In genomic region chr4:186569533-186570192, GRCh38 we compare ENCODE assay signal across 17 cellular contexts. TPM values are rescaled to one million over a fixed set of nuclear protein-coding genes. Genes with fewer than 3 reads are reported as not detected.
DNase-seq lines count a peak whose midpoint lies in the region; ATAC-seq and TF ChIP-seq lines count a peak whose summit lies in the region.
"Had no signal": no experiment of that assay in that cellular context is flagged by ENCODE, and none has a peak within 500 bp of the region (broad histone marks: within the 10 kb centered on the region; RNA-seq: fewer than 3 reads in every experiment).

No MANE protein-coding gene starts in this region.

- CTCF ChIA-PET in CD4-positive, alpha-beta T cell (lab: Charles Lee): no interaction called here

- H2AFZ ChIP-seq in neural progenitor cell (replicated peaks): no peak overlapping the region
- H2AFZ ChIP-seq: parathyroid adenoma had no signal

- H3K4me1 ChIP-seq in left ventricle myocardium inferior: no peaks in the 10 kb centered on the region
- H3K4me1 ChIP-seq in right atrium auricular region: no peaks in the 10 kb centered on the region
- H3K4me1 ChIP-seq in neural progenitor cell: peaks cover 3% of the 10 kb centered on the region
- H3K4me1 ChIP-seq in vagina: peaks cover 13% of the 10 kb centered on the region
- H3K4me1 ChIP-seq in gastroesophageal sphincter: peaks cover 0 to 11% (median 0%) of the 10 kb centered on the region in 3 donors
- H3K4me1 ChIP-seq: parathyroid adenoma had no signal

- H3K27ac ChIP-seq in left ventricle myocardium inferior (replicated peaks) (no peak overlapping the region), right atrium auricular region (no peak overlapping the region), neural progenitor cell (no peak overlapping the region), vagina (no peak overlapping the region), gastroesophageal sphincter (no peak overlapping the region)
- H3K27ac ChIP-seq in CD4-positive, alpha-beta T cell (ENCODE audit: low read depth, low read length): no peak overlapping the region
- H3K27ac ChIP-seq: parathyroid adenoma had no signal

- H3K4me3 ChIP-seq in left ventricle myocardium inferior (peak overlapping the region; percentile 43), right atrium auricular region (peak overlapping the region in 1 of 2 donors; percentile 28), fibroblast of mammary gland (ENCODE audit: control insufficient read depth, low read depth, low read length) (peak overlapping the region; percentile 10), neural progenitor cell (no peak overlapping the region), vagina (peak overlapping the region; percentile 22 to 24), gastroesophageal sphincter (peak overlapping the region in 1 of 2 donors; percentile 30)

- H3K9ac ChIP-seq in neural progenitor cell: no peak overlapping the region
- H3K9ac ChIP-seq: parathyroid adenoma had no signal

- peak overlapping the region; percentile 53 for H3K27ac Mint-ChIP-seq in neural progenitor cell
- no peak overlapping the region for H3K27ac Mint-ChIP-seq in CD4-positive, alpha-beta T cell
- H3K27ac Mint-ChIP-seq: activated naive CD8-positive, alpha-beta T cell treated with anti-CD3 and anti-CD28 coated beads for 36 hours had no signal

- H3K9me3 ChIP-seq in left ventricle myocardium inferior (replicated peaks) (no peaks in the 10 kb centered on the region), right atrium auricular region (no peaks in the 10 kb centered on the region), neural progenitor cell (ENCODE audit: low read depth) (no peaks in the 10 kb centered on the region), vagina (no peaks in the 10 kb centered on the region), gastroesophageal sphincter (no peaks in the 10 kb centered on the region)
- no peaks in the 10 kb centered on the region for H3K9me3 ChIP-seq in CD4-positive, alpha-beta T cell (ENCODE audit: control insufficient read depth, low read length)

- no peaks in the 10 kb centered on the region for H3K9me3 Mint-ChIP-seq in neural progenitor cell
- H3K9me3 Mint-ChIP-seq in CD4-positive, alpha-beta T cell: no peaks in the 10 kb centered on the region
- H3K9me3 Mint-ChIP-seq: activated naive CD8-positive, alpha-beta T cell treated with anti-CD3 and anti-CD28 coated beads for 36 hours had no signal

- no peaks in the 10 kb centered on the region for H4K20me1 ChIP-seq in neural progenitor cell (ENCODE audit: low read depth)

- H3K27me3 Mint-ChIP-seq in neural progenitor cell (ENCODE audit: insufficient read depth, low read depth): peaks cover 6% of the 10 kb centered on the region
- no peaks in the 10 kb centered on the region for H3K27me3 Mint-ChIP-seq in CD4-positive, alpha-beta T cell

- 79 to 84% methylated on average over 2 of the region's 10 CpGs for whole genome bisulfite sequencing in gastroesophageal sphincter (ENCODE audit: low coverage in 1 of 2), 2 donors

- TF ChIP-seq CTCF in left ventricle myocardium inferior (IDR thresholded peaks at IDR 0.05; ENCODE audit: borderline replicate concordance): no peak
- no peak for TF ChIP-seq CTCF in right atrium auricular region (IDR thresholded peaks at IDR 0.05)
- no peak for TF ChIP-seq CTCF in fibroblast of mammary gland (conservative IDR thresholded peaks at IDR 0.05; ENCODE audit: control insufficient read depth, insufficient read depth, low read depth, low read length)
- TF ChIP-seq CTCF in neural progenitor cell (IDR thresholded peaks at IDR 0.05): no peak
- TF ChIP-seq CTCF in vagina (IDR thresholded peaks at IDR 0.05): no peak
- no peak for TF ChIP-seq CTCF in gastroesophageal sphincter (IDR thresholded peaks at IDR 0.05)
- TF ChIP-seq CTCF in CD4-positive, alpha-beta T cell (IDR thresholded peaks at IDR 0.05): no peak

- no peak for TF ChIP-seq POLR2A in vagina (IDR thresholded peaks at IDR 0.05)
- TF ChIP-seq POLR2A in gastroesophageal sphincter (IDR thresholded peaks at IDR 0.05): no peak

- intact Hi-C loops in left ventricle myocardium inferior (cut with micrococcal nuclease) (no loop called here), vagina (cut with DNase I) (no loop called here)
- intact Hi-C loops in CD4-positive, alpha-beta T cell (cut with DNase I, micrococcal nuclease): no loop called here

- H3K27me3 ChIP-seq in left ventricle myocardium inferior (ENCODE audit: low read depth) (peaks cover 78% of the 10 kb centered on the region), right atrium auricular region (no peaks in the 10 kb centered on the region), neural progenitor cell (no peaks in the 10 kb centered on the region), vagina (no peaks in the 10 kb centered on the region), gastroesophageal sphincter (peaks cover 23% of the 10 kb centered on the region)
- H3K27me3 ChIP-seq in CD4-positive, alpha-beta T cell (ENCODE audit: control insufficient read depth, insufficient read depth, low read length): no peaks in the 10 kb centered on the region

- no peak overlapping the region for H3K4me2 ChIP-seq in neural progenitor cell

- ATAC-seq in gastroesophageal sphincter (no peak), GM19324 (IDR thresholded peaks at IDR 0.05; ENCODE audit: low FRiP score, unreplicated experiment) (no peak)
- ATAC-seq in CD4-positive, alpha-beta T cell (ENCODE audit: poor library complexity): no peak
- ATAC-seq: activated CD4-positive, CD25-positive, alpha-beta regulatory T cell treated with anti-CD3 and anti-CD28 coated beads, Interleukin-2, amount 50 U/mL, for 24 hours had no signal

- POLR2A ChIA-PET in CD4-positive, alpha-beta T cell (lab: Charles Lee): no interaction called here

- H3K4me3 Mint-ChIP-seq in neural progenitor cell: no peak overlapping the region
- no peak overlapping the region for H3K4me3 Mint-ChIP-seq in CD4-positive, alpha-beta T cell
- H3K4me3 Mint-ChIP-seq: activated naive CD8-positive, alpha-beta T cell treated with anti-CD3 and anti-CD28 coated beads for 36 hours had no signal

- H3K79me2 ChIP-seq in neural progenitor cell (ENCODE audit: low read depth): no peaks in the 10 kb centered on the region
- H3K79me2 ChIP-seq: parathyroid adenoma had no signal

- DNase-seq in left ventricle myocardium inferior (no peak), right atrium auricular region (ENCODE audit: low spot score) (no peak), fibroblast of mammary gland (ENCODE audit: low read depth) (no peak), neural progenitor cell (ENCODE audit: low spot score) (no peak), vagina (ENCODE audit: extremely low spot score in 2 of 2) (no peak)
- no peak for DNase-seq in CD4-positive, alpha-beta T cell
- DNase-seq: activated naive CD8-positive, alpha-beta T cell treated with anti-CD3 and anti-CD28 coated beads for 36 hours; activated T-cell treated with anti-CD3 and anti-CD28 coated beads for 4 hours; NCI-H2081 treated with DMSO at 0.1 percent for 48 hours had no signal

- H3F3A ChIP-seq in neural progenitor cell (ENCODE audit: low read depth): no peaks in the 10 kb centered on the region

- H3K36me3 ChIP-seq in left ventricle myocardium inferior: no peaks in the 10 kb centered on the region
- no peaks in the 10 kb centered on the region for H3K36me3 ChIP-seq in right atrium auricular region
- no peaks in the 10 kb centered on the region for H3K36me3 ChIP-seq in neural progenitor cell
- H3K36me3 ChIP-seq in vagina: no peaks in the 10 kb centered on the region
- no peaks in the 10 kb centered on the region for H3K36me3 ChIP-seq in gastroesophageal sphincter

- no peak for TF ChIP-seq EP300 in gastroesophageal sphincter (IDR thresholded peaks at IDR 0.05)

- H3K4me1 Mint-ChIP-seq in neural progenitor cell: peaks cover 18% of the 10 kb centered on the region
- H3K4me1 Mint-ChIP-seq in CD4-positive, alpha-beta T cell (ENCODE audit: low read depth): no peaks in the 10 kb centered on the region
- H3K4me1 Mint-ChIP-seq: activated naive CD8-positive, alpha-beta T cell treated with anti-CD3 and anti-CD28 coated beads for 36 hours had no signal

- H3K36me3 Mint-ChIP-seq in neural progenitor cell: no peaks in the 10 kb centered on the region
- H3K36me3 Mint-ChIP-seq in CD4-positive, alpha-beta T cell (ENCODE audit: low read depth): no peaks in the 10 kb centered on the region
- H3K36me3 Mint-ChIP-seq: activated naive CD8-positive, alpha-beta T cell treated with anti-CD3 and anti-CD28 coated beads for 36 hours had no signal

RNA-seq across cellular contexts. Expression of gene MTNR1A, which starts 14.3 kb away (rescaled TPM):
- total RNA-seq in left ventricle myocardium inferior: not detected
- total RNA-seq in right atrium auricular region: not detected
- total RNA-seq in neural progenitor cell (ENCODE audit: low replicate concordance): 0.43 and 1.6 TPM in 2 replicates
- not detected for total RNA-seq in vagina
- not detected for total RNA-seq in gastroesophageal sphincter
- not detected for total RNA-seq in CD4-positive, alpha-beta T cell
- total RNA-seq: activated naive CD8-positive, alpha-beta T cell treated with anti-CD3 and anti-CD28 coated beads for 36 hours; chondrocyte; lung microvascular endothelial cell; T-helper 1 cell treated with Interleukin-12 subunit alpha and Interleukin-12 subunit beta and Interleukin-4 antibody, amounts not matched to agents 30 ng/mL and 1 ng/mL, for 36 hours; ureter had no signal
